Comparison of ENCODE assay signal across 17 cellular contexts in the genomic region with DNA sequence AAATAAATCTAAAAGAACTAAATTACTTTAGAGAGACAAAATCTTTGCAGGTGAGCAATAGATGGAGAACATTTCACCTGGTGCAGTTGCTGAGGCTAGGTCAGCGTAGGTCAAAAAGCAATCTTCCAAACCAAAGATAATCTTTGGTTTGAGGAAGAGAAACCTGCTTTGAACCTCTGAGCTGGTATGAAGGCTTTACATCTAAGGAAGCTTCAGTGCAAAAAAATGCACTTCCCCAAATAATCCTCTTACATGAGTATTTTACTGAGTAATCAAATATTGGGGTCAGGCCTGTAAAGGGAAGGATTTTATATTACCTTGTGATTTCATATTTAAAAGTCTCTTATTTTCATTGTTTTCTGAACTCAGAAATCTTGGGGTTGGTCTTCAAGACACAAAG.
DNase-seq lines count a peak whose midpoint lies in the region; ATAC-seq and TF ChIP-seq lines count a peak whose summit lies in the region.
"Had no signal": no experiment of that assay in that cellular context is flagged by ENCODE, and none has a peak within 500 bp of the region (broad histone marks: within the 10 kb centered on the region; RNA-seq: fewer than 3 reads in every experiment).

No MANE protein-coding gene starts in this region.

- intact Hi-C loops in heart left ventricle (cut with DNase I), result no loop called here
- intact Hi-C loops in spleen (cut with DNase I; ENCODE audit: low total_unique reads), result no loop called here

- H3K4me1 ChIP-seq in heart left ventricle (peaks cover 0 to 5% (median 0%) of the 10 kb centered on the region in 12 donors), spleen (peaks cover 0 to 9% (median 2%) of the 10 kb centered on the region in 6 donors)
- H3K4me1 ChIP-seq: BE2C had no signal

- H3K9me3 ChIP-seq in heart left ventricle (peaks cover 0 to 6% (median 0%) of the 10 kb centered on the region in 12 donors), spleen (peaks cover 0 to 7% (median 0%) of the 10 kb centered on the region in 8 donors)
- H3K9me3 ChIP-seq: BE2C, SK-N-SH had no signal

- H3K36me3 ChIP-seq in heart left ventricle (no peaks in the 10 kb centered on the region), spleen (no peaks in the 10 kb centered on the region)
- H3K36me3 ChIP-seq: BE2C had no signal

- TF ChIP-seq CTCF in GM20000 (IDR thresholded peaks at IDR 0.05; ENCODE audit: extremely low read depth, missing control alignments) (no peak), heart left ventricle (IDR thresholded peaks at IDR 0.05) (no peak), spleen (IDR thresholded peaks at IDR 0.05 in 8 of 11, conservative IDR thresholded peaks at IDR 0.05 in 3 of 11) (no peak)

- ATAC-seq in heart left ventricle, result no peak
- ATAC-seq: T-helper 17 cell had no signal

- H3K27ac ChIP-seq in heart left ventricle (no peak overlapping the region), spleen (no peak overlapping the region)

- H3K4me3 ChIP-seq in heart left ventricle, result no peak overlapping the region
- no peak overlapping the region for H3K4me3 ChIP-seq in spleen

- DNase-seq in KBM-7 (peak; percentile 11), NOMO-1 treated with dmso at 0.1 percent for 144 hours (lab: John Stamatoyannopoulos, UW; ENCODE audit: unreplicated experiment) (peak; percentile 76), SKM-1 treated with dmso at 0.1 percent for 144 hours (lab: John Stamatoyannopoulos, UW; ENCODE audit: unreplicated experiment) (peak; percentile 40), pons (ENCODE audit: low spot score) (peak; percentile 64), GM20000 (ENCODE audit: low spot score) (no peak), heart left ventricle (no peak), spleen (no peak)
- no peak for DNase-seq in activated CD8-positive, alpha-beta memory T cell treated with anti-CD3 and anti-CD28 coated beads for 24 hours
- DNase-seq: ACHN; BE2C; CD8-positive, alpha-beta memory T cell; H7; NCI-H187 treated with DMSO at 0.1 percent for 48 hours; NCI-H446; NCI-H748 treated with DMSO at 0.1 percent for 48 hours; SK-N-SH; T-helper 17 cell had no signal

- in situ Hi-C loops in KBM-7 (cut with MboI; ENCODE audit: low pct_unique_long_range_greater_than_20kb, low sequenced_read_pairs), result no loop called here

- WGBS in heart left ventricle, 4 donors, result 93 to 97% (median 94%) methylated on average over 1 of the region's 1 CpG
- 54 to 81% (median 69%) methylated on average over 1 of the region's 1 CpG for WGBS in spleen, 5 donors

- H3K27me3 ChIP-seq in heart left ventricle, result no peaks in the 10 kb centered on the region
- no peaks in the 10 kb centered on the region for H3K27me3 ChIP-seq in spleen (replicated peaks in 1 of 7)
- H3K27me3 ChIP-seq: BE2C had no signal

- TF ChIP-seq POLR2A in heart left ventricle (IDR thresholded peaks at IDR 0.05) (no peak), spleen (IDR thresholded peaks at IDR 0.05) (no peak)

Comparison
In these comparisons a context has a peak if more than half of its experiments do, and no peak if none do; other contexts are left out.
1. DNase-seq: peak in KBM-7 (single experiment), NOMO-1 treated with dmso at 0.1 percent for 144 hours (single experiment), SKM-1 treated with dmso at 0.1 percent for 144 hours (single experiment) and pons (single experiment); none in GM20000 (single experiment), heart left ventricle (0 of 5), activated CD8-positive, alpha-beta memory T cell treated with anti-CD3 and anti-CD28 coated beads for 24 hours (single experiment) and spleen (single experiment).